ENCODE assay signal across 8 cellular contexts in genomic region chr11:82867495-82868082, GRCh38. TPM values are rescaled to one million over a fixed set of nuclear protein-coding genes. Genes with fewer than 3 reads are reported as not detected.
DNase-seq lines count a peak whose midpoint lies in the region; ATAC-seq, FAIRE-seq and TF ChIP-seq lines count a peak whose summit lies in the region.

No MANE protein-coding gene starts in this region.

- DNase-seq in GM12891 (ENCODE audit: insufficient read length, low spot score) (peak; percentile 13), PC-3 (peak; percentile 92), esophagus squamous epithelium (lab: John Stamatoyannopoulos, UW) (peak; percentile 44), natural killer cell (peak; percentile 55)
- peak; percentile 62 for DNase-seq in activated T-cell treated with anti-CD3 and anti-CD28 coated beads, Interleukin-2, amount 50 U/mL, for 24 hours
- peak; percentile 38 to 82 (median 68) for DNase-seq in stimulated activated naive CD4-positive, alpha-beta T cell (lab: John Stamatoyannopoulos, UW)

- H3K9me3 ChIP-seq in PC-3 (ENCODE audit: low read length) (no peaks in the 10 kb centered on the region), esophagus squamous epithelium (no peaks in the 10 kb centered on the region)

- ATAC-seq in PC-3 (peak; percentile 31), natural killer cell (peak; percentile 74 to 77 (median 76)), HG03280 (IDR thresholded peaks at IDR 0.05; ENCODE audit: unreplicated experiment) (no peak)

- H3K4me3 Mint-ChIP-seq in activated T-cell treated with anti-CD3 and anti-CD28 coated beads, Interleukin-2, amount 50 U/mL, for 24 hours = no peak overlapping the region
- peak overlapping the region; percentile 18 for H3K4me3 Mint-ChIP-seq in natural killer cell

- H3K27ac ChIP-seq in PC-3 (ENCODE audit: low read length) = no peak overlapping the region
- H3K27ac ChIP-seq in esophagus squamous epithelium = peak overlapping the region in 3 of 4 donors; percentile 9 to 74 (median 34)

- no peaks in the 10 kb centered on the region for H3K79me2 ChIP-seq in PC-3 (ENCODE audit: low read length)

- TF ChIP-seq POLR2A in GM12891 (IDR thresholded peaks at IDR 0.05; ENCODE audit: low read depth, low read length) (no peak), esophagus squamous epithelium (IDR thresholded peaks at IDR 0.05) (no peak)

- no peak overlapping the region for H3K9ac ChIP-seq in PC-3 (ENCODE audit: low read length)

- H3K4me2 ChIP-seq in PC-3 (ENCODE audit: low read length) = peak overlapping the region; percentile 69

- peak; percentile 63 for TF ChIP-seq CTCF in LNCAP (IDR thresholded peaks at IDR 0.05)
- TF ChIP-seq CTCF in PC-3 (conservative IDR thresholded peaks at IDR 0.05; ENCODE audit: low read depth, low read length) = peak; percentile 95
- peak; percentile 62 to 80 (median 74) for TF ChIP-seq CTCF in esophagus squamous epithelium (IDR thresholded peaks at IDR 0.05)
- TF ChIP-seq CTCF in natural killer cell (IDR thresholded peaks at IDR 0.05) = peak; percentile 80

- H3K9me3 Mint-ChIP-seq in activated T-cell treated with anti-CD3 and anti-CD28 coated beads, Interleukin-2, amount 50 U/mL, for 24 hours = no peaks in the 10 kb centered on the region
- no peaks in the 10 kb centered on the region for H3K9me3 Mint-ChIP-seq in natural killer cell

- no TSS peak for BruUV-seq in PC-3 (replicated peaks; lab: Mats Ljungman, UMichigan)

- peak overlapping the region; percentile 68 for H2AFZ ChIP-seq in PC-3 (ENCODE audit: low read length)

- CTCF ChIA-PET in PC-3 (lab: Charles Lee) = interaction anchor here (0.5 to 2.1 kb wide), 15 partner anchors 18 to 384 kb away, joined by 3 to 20 read pairs (median 4); partner anchors contain the start of genes DDIAS, PRCP and RAB30

- intact Hi-C loops in PC-3 (cut with micrococcal nuclease) (loop anchor here (1.0 to 2.0 kb wide), 4 partner anchors 32 to 953 kb away; no protein-coding TSS in a partner anchor), esophagus squamous epithelium (cut with DNase I) (no loop called here), natural killer cell (cut with micrococcal nuclease) (loop anchor here (1.0 to 2.0 kb wide), 3 partner anchors 33 to 383 kb away; partner anchors contain the start of genes DDIAS and PRCP)

- no peak overlapping the region for H3K27ac Mint-ChIP-seq in activated T-cell treated with anti-CD3 and anti-CD28 coated beads, Interleukin-2, amount 50 U/mL, for 24 hours
- no peak overlapping the region for H3K27ac Mint-ChIP-seq in natural killer cell

- H3K4me1 Mint-ChIP-seq in activated T-cell treated with anti-CD3 and anti-CD28 coated beads, Interleukin-2, amount 50 U/mL, for 24 hours (ENCODE audit: low read depth) = peaks cover 15% of the 10 kb centered on the region
- peaks cover 8 to 10% of the 10 kb centered on the region in 2 donors for H3K4me1 Mint-ChIP-seq in natural killer cell

- H3K27me3 Mint-ChIP-seq in activated T-cell treated with anti-CD3 and anti-CD28 coated beads, Interleukin-2, amount 50 U/mL, for 24 hours = no peaks in the 10 kb centered on the region
- no peaks in the 10 kb centered on the region for H3K27me3 Mint-ChIP-seq in natural killer cell (ENCODE audit: low read depth in 2 of 2)

- no peaks in the 10 kb centered on the region for H3F3A ChIP-seq in PC-3 (ENCODE audit: low read length, unreplicated experiment)

- no peaks in the 10 kb centered on the region for H3K9me2 ChIP-seq in PC-3 (replicated peaks; ENCODE audit: low read length)

- H3K4me1 ChIP-seq in PC-3 (ENCODE audit: insufficient read depth, low read length) (peaks cover 11% of the 10 kb centered on the region), esophagus squamous epithelium (peaks cover 9 to 74% (median 38%) of the 10 kb centered on the region in 3 donors)

- FAIRE-seq in GM12891 (lab: Jason Lieb, UNC) = peak; percentile 9

- 14 to 16% methylated on average over 10 of the region's 10 CpGs for WGBS in esophagus squamous epithelium, 2 donors

- H3K4me3 ChIP-seq in PC-3 (ENCODE audit: low read length) (peak overlapping the region; percentile 40; the same call in 1 of the 2 replicates), esophagus squamous epithelium (peak overlapping the region in 3 of 4 donors; percentile 24 to 53 (median 29))

- no peaks in the 10 kb centered on the region for H3K36me3 Mint-ChIP-seq in activated T-cell treated with anti-CD3 and anti-CD28 coated beads, Interleukin-2, amount 50 U/mL, for 24 hours (ENCODE audit: low read depth)
- H3K36me3 Mint-ChIP-seq in natural killer cell = no peaks in the 10 kb centered on the region

- H4K20me1 ChIP-seq in PC-3 (ENCODE audit: low read length) = no peaks in the 10 kb centered on the region

- H3K27me3 ChIP-seq in PC-3 (ENCODE audit: low read length) = no peaks in the 10 kb centered on the region
- H3K27me3 ChIP-seq in esophagus squamous epithelium = no peaks in the 10 kb centered on the region

- H3K36me3 ChIP-seq in PC-3 (ENCODE audit: low read depth, low read length) (no peaks in the 10 kb centered on the region), esophagus squamous epithelium (no peaks in the 10 kb centered on the region)

- POLR2A ChIA-PET in PC-3 (lab: Charles Lee; ENCODE audit: unreplicated experiment) = interaction anchor here (0.5 kb wide), 1 partner anchor 33 kb away, joined by 5 read pairs; the partner anchor contains the start of gene PRCP

TF ChIP-seq in GM12891, 5 proteins besides CTCF, POLR2A, EP300 and RAD21:
- no peak for TF ChIP-seq TAF1 (IDR thresholded peaks at IDR 0.05; ENCODE audit: low read depth, low read length)
- TF ChIP-seq SPI1 (IDR thresholded peaks at IDR 0.05; ENCODE audit: low read depth, low read length) = no peak
- TF ChIP-seq POLR2AphosphoS5 (IDR thresholded peaks at IDR 0.05; ENCODE audit: low read depth, low read length) = no peak
- TF ChIP-seq POU2F2 (IDR thresholded peaks at IDR 0.05; ENCODE audit: low read depth, low read length) = no peak
- no peak for TF ChIP-seq PAX5 (IDR thresholded peaks at IDR 0.05; ENCODE audit: insufficient read depth, low read length, severe bottlenecking)
TF ChIP-seq in GM12891: peak in this region for 0.

RNA-seq across cellular contexts. Expression of gene PRCP, which starts 32.6 kb away (rescaled TPM):
- polyA plus RNA-seq in GM12891 (2012; ENCODE audit: low read depth, missing spikeins) = 17.2 TPM
- total RNA-seq in PC-3 (2014; rRNA removed) (36.6 and 51.5 TPM in 2 replicates), esophagus squamous epithelium (10 to 100 TPM; 39.6 to 82.4 (median 50.3) TPM), natural killer cell (10 to 100 TPM; 28.1 to 30.0 (median 30.0) TPM)

RNA-seq across cellular contexts. Expression of gene DDIAS, which starts 33.9 kb away (rescaled TPM):
- 2.9 TPM for polyA plus RNA-seq in GM12891 (2012; ENCODE audit: low read depth, missing spikeins)
- 24.9 and 25.4 TPM in 2 replicates for total RNA-seq in PC-3 (2014; rRNA removed)
- 10 to 100 TPM in 1 of 4 donors, 1 to 10 TPM in 3; 2.8 to 10.9 (median 5.1) TPM for total RNA-seq in esophagus squamous epithelium
- 1 to 10 TPM in 2 of 3 donors, under 1 TPM in 1; 0.89 to 2.4 (median 1.8) TPM for total RNA-seq in natural killer cell

Comparison
In these comparisons a context has a peak if more than half of its experiments do, and no peak if none do; other contexts are left out.
1. DNase-seq: peak in every context shown above with its lines; median percentile 92 in PC-3; 68 in stimulated activated naive CD4-positive, alpha-beta T cell; 62 in activated T-cell treated with anti-CD3 and anti-CD28 coated beads, Interleukin-2, amount 50 U/mL, for 24 hours; 55 in natural killer cell; 44 in esophagus squamous epithelium; 13 in GM12891.